In the genomic region with DNA sequence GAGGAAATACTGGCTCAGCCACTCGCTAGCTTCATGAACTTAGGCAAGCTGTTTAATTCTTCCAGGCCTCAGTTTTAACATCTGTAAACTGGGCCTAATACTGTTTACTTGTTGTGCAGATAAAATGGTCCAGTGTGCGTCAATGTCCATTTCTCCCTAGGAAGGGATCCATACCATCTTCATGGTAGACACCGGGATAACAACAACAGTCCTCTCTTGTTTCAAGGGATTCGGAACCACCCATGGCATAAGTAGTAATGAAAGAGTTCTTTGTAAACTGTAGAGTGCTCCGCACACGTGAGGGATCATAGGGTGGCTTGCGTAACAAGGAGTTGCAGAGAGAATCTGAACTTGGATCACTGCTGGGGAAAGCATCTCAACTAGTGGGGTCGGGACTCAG, we compare ENCODE assay signal across 1 cellular context.
A peak's percentile ranks its signal among the peaks of the same experiment; 100 is the strongest.
TF ChIP-seq lines count a peak whose summit lies in the region.

No MANE protein-coding gene starts in this region.

TF ChIP-seq in HepG2, 621 proteins besides CTCF, POLR2A, EP300 and RAD21 (continued from another document and continues in another):
- TF ChIP-seq NCOA1 (CRISPR knock-in tag; IDR thresholded peaks at IDR 0.05) (no peak), ZNF777 (CRISPR knock-in tag; IDR thresholded peaks at IDR 0.05) (no peak), SNAPC2 (CRISPR knock-in tag; IDR thresholded peaks at IDR 0.05) (no peak), ATF7 (IDR thresholded peaks at IDR 0.05) (no peak), ATF7 (CRISPR knock-in tag; IDR thresholded peaks at IDR 0.05) (no peak), GLI4 (CRISPR knock-in tag; IDR thresholded peaks at IDR 0.05; ENCODE audit: borderline replicate concordance) (no peak), GATAD1 (CRISPR knock-in tag; IDR thresholded peaks at IDR 0.05) (no peak), BCL6 (CRISPR knock-in tag; IDR thresholded peaks at IDR 0.05) (peak; percentile 62), SMAD3 (CRISPR knock-in tag; IDR thresholded peaks at IDR 0.05) (no peak), ZNF329 (CRISPR knock-in tag; IDR thresholded peaks at IDR 0.05; ENCODE audit: low read depth) (no peak), SIX4 (CRISPR knock-in tag; IDR thresholded peaks at IDR 0.05) (0 out of 2 replicates have a peak, but pooled peaks have one; percentile 28), ZNF256 (CRISPR knock-in tag; conservative IDR thresholded peaks at IDR 0.05) (no peak), ZMYM4 (CRISPR knock-in tag; IDR thresholded peaks at IDR 0.05) (peak; percentile 57), KLF12 (CRISPR knock-in tag; IDR thresholded peaks at IDR 0.05; ENCODE audit: borderline replicate concordance) (no peak), ATM (IDR thresholded peaks at IDR 0.05; ENCODE audit: borderline replicate concordance) (no peak), ZIK1 (CRISPR knock-in tag; IDR thresholded peaks at IDR 0.05; ENCODE audit: borderline replicate concordance, low read depth) (no peak), ZFP62 (CRISPR knock-in tag; IDR thresholded peaks at IDR 0.05) (no peak), FOXP1 (IDR thresholded peaks at IDR 0.05) (no peak), FOXP1 (CRISPR knock-in tag; IDR thresholded peaks at IDR 0.05) (peak; percentile 18; the same call in 1 of the 2 replicates), IKZF1 (IDR thresholded peaks at IDR 0.05) (no peak), ZFX (CRISPR knock-in tag; IDR thresholded peaks at IDR 0.05; ENCODE audit: low read depth) (no peak), FOXJ3 (CRISPR knock-in tag; IDR thresholded peaks at IDR 0.05; ENCODE audit: borderline replicate concordance) (peak; percentile 72; the same call in 1 of the 2 replicates), MYNN (CRISPR knock-in tag; IDR thresholded peaks at IDR 0.05; ENCODE audit: low read depth) (no peak), ZNF615 (CRISPR knock-in tag; IDR thresholded peaks at IDR 0.05; ENCODE audit: borderline replicate concordance) (no peak), HOXA3 (CRISPR knock-in tag; IDR thresholded peaks at IDR 0.05) (peak; percentile 62; the same call in 1 of the 2 replicates), FLYWCH1 (CRISPR knock-in tag; IDR thresholded peaks at IDR 0.05) (no peak), CHD4 (IDR thresholded peaks at IDR 0.05; ENCODE audit: borderline replicate concordance, low read length) (peak; percentile 97), HCFC1 (IDR thresholded peaks at IDR 0.05; ENCODE audit: low read depth, low read length) (no peak), HNF4A (CRISPR knock-in tag; IDR thresholded peaks at IDR 0.05) (peak; percentile 92), ZNF709 (CRISPR knock-in tag; IDR thresholded peaks at IDR 0.05) (no peak), ZKSCAN8 (CRISPR knock-in tag; IDR thresholded peaks at IDR 0.05; ENCODE audit: borderline replicate concordance) (no peak), ZBTB7B (CRISPR knock-in tag; IDR thresholded peaks at IDR 0.05) (peak; percentile 79; the same call in 1 of the 2 replicates)
- TF ChIP-seq, protein P1, sequence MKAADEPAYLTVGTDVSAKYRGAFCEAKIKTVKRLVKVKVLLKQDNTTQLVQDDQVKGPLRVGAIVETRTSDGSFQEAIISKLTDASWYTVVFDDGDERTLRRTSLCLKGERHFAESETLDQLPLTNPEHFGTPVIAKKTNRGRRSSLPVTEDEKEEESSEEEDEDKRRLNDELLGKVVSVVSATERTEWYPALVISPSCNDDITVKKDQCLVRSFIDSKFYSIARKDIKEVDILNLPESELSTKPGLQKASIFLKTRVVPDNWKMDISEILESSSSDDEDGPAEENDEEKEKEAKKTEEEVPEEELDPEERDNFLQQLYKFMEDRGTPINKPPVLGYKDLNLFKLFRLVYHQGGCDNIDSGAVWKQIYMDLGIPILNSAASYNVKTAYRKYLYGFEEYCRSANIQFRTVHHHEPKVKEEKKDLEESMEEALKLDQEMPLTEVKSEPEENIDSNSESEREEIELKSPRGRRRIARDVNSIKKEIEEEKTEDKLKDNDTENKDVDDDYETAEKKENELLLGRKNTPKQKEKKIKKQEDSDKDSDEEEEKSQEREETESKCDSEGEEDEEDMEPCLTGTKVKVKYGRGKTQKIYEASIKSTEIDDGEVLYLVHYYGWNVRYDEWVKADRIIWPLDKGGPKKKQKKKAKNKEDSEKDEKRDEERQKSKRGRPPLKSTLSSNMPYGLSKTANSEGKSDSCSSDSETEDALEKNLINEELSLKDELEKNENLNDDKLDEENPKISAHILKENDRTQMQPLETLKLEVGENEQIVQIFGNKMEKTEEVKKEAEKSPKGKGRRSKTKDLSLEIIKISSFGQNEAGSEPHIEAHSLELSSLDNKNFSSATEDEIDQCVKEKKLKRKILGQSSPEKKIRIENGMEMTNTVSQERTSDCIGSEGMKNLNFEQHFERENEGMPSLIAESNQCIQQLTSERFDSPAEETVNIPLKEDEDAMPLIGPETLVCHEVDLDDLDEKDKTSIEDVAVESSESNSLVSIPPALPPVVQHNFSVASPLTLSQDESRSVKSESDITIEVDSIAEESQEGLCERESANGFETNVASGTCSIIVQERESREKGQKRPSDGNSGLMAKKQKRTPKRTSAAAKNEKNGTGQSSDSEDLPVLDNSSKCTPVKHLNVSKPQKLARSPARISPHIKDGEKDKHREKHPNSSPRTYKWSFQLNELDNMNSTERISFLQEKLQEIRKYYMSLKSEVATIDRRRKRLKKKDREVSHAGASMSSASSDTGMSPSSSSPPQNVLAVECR (CRISPR knock-in tag; IDR thresholded peaks at IDR 0.05; ENCODE audit: borderline replicate concordance) = peak; percentile 40; the same call in 1 of the 2 replicates
- TF ChIP-seq, protein P2, sequence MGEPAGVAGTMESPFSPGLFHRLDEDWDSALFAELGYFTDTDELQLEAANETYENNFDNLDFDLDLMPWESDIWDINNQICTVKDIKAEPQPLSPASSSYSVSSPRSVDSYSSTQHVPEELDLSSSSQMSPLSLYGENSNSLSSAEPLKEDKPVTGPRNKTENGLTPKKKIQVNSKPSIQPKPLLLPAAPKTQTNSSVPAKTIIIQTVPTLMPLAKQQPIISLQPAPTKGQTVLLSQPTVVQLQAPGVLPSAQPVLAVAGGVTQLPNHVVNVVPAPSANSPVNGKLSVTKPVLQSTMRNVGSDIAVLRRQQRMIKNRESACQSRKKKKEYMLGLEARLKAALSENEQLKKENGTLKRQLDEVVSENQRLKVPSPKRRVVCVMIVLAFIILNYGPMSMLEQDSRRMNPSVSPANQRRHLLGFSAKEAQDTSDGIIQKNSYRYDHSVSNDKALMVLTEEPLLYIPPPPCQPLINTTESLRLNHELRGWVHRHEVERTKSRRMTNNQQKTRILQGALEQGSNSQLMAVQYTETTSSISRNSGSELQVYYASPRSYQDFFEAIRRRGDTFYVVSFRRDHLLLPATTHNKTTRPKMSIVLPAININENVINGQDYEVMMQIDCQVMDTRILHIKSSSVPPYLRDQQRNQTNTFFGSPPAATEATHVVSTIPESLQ (CRISPR knock-in tag; conservative IDR thresholded peaks at IDR 0.05) = no peak
- TF ChIP-seq, protein P3, sequence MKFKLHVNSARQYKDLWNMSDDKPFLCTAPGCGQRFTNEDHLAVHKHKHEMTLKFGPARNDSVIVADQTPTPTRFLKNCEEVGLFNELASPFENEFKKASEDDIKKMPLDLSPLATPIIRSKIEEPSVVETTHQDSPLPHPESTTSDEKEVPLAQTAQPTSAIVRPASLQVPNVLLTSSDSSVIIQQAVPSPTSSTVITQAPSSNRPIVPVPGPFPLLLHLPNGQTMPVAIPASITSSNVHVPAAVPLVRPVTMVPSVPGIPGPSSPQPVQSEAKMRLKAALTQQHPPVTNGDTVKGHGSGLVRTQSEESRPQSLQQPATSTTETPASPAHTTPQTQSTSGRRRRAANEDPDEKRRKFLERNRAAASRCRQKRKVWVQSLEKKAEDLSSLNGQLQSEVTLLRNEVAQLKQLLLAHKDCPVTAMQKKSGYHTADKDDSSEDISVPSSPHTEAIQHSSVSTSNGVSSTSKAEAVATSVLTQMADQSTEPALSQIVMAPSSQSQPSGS (CRISPR knock-in tag; IDR thresholded peaks at IDR 0.05) = no peak
- TF ChIP-seq, protein P4, sequence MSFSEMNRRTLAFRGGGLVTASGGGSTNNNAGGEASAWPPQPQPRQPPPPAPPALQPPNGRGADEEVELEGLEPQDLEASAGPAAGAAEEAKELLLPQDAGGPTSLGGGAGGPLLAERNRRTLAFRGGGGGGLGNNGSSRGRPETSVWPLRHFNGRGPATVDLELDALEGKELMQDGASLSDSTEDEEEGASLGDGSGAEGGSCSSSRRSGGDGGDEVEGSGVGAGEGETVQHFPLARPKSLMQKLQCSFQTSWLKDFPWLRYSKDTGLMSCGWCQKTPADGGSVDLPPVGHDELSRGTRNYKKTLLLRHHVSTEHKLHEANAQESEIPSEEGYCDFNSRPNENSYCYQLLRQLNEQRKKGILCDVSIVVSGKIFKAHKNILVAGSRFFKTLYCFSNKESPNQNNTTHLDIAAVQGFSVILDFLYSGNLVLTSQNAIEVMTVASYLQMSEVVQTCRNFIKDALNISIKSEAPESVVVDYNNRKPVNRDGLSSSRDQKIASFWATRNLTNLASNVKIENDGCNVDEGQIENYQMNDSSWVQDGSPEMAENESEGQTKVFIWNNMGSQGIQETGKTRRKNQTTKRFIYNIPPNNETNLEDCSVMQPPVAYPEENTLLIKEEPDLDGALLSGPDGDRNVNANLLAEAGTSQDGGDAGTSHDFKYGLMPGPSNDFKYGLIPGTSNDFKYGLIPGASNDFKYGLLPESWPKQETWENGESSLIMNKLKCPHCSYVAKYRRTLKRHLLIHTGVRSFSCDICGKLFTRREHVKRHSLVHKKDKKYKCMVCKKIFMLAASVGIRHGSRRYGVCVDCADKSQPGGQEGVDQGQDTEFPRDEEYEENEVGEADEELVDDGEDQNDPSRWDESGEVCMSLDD (CRISPR knock-in tag; IDR thresholded peaks at IDR 0.05; ENCODE audit: borderline replicate concordance) = no peak
- TF ChIP-seq, protein P5, sequence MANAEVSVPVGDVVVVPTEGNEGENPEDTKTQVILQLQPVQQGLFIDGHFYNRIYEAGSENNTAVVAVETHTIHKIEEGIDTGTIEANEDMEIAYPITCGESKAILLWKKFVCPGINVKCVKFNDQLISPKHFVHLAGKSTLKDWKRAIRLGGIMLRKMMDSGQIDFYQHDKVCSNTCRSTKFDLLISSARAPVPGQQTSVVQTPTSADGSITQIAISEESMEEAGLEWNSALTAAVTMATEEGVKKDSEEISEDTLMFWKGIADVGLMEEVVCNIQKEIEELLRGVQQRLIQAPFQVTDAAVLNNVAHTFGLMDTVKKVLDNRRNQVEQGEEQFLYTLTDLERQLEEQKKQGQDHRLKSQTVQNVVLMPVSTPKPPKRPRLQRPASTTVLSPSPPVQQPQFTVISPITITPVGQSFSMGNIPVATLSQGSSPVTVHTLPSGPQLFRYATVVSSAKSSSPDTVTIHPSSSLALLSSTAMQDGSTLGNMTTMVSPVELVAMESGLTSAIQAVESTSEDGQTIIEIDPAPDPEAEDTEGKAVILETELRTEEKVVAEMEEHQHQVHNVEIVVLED (CRISPR knock-in tag; IDR thresholded peaks at IDR 0.05; ENCODE audit: borderline replicate concordance) = no peak
- TF ChIP-seq, protein P6, sequence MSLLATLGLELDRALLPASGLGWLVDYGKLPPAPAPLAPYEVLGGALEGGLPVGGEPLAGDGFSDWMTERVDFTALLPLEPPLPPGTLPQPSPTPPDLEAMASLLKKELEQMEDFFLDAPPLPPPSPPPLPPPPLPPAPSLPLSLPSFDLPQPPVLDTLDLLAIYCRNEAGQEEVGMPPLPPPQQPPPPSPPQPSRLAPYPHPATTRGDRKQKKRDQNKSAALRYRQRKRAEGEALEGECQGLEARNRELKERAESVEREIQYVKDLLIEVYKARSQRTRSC (CRISPR knock-in tag; IDR thresholded peaks at IDR 0.05; ENCODE audit: low read depth) = no peak
- TF ChIP-seq, protein P7, sequence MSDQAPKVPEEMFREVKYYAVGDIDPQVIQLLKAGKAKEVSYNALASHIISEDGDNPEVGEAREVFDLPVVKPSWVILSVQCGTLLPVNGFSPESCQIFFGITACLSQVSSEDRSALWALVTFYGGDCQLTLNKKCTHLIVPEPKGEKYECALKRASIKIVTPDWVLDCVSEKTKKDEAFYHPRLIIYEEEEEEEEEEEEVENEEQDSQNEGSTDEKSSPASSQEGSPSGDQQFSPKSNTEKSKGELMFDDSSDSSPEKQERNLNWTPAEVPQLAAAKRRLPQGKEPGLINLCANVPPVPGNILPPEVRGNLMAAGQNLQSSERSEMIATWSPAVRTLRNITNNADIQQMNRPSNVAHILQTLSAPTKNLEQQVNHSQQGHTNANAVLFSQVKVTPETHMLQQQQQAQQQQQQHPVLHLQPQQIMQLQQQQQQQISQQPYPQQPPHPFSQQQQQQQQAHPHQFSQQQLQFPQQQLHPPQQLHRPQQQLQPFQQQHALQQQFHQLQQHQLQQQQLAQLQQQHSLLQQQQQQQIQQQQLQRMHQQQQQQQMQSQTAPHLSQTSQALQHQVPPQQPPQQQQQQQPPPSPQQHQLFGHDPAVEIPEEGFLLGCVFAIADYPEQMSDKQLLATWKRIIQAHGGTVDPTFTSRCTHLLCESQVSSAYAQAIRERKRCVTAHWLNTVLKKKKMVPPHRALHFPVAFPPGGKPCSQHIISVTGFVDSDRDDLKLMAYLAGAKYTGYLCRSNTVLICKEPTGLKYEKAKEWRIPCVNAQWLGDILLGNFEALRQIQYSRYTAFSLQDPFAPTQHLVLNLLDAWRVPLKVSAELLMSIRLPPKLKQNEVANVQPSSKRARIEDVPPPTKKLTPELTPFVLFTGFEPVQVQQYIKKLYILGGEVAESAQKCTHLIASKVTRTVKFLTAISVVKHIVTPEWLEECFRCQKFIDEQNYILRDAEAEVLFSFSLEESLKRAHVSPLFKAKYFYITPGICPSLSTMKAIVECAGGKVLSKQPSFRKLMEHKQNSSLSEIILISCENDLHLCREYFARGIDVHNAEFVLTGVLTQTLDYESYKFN (CRISPR knock-in tag; conservative IDR thresholded peaks at IDR 0.05) = peak; percentile 50
- TF ChIP-seq, protein P8, sequence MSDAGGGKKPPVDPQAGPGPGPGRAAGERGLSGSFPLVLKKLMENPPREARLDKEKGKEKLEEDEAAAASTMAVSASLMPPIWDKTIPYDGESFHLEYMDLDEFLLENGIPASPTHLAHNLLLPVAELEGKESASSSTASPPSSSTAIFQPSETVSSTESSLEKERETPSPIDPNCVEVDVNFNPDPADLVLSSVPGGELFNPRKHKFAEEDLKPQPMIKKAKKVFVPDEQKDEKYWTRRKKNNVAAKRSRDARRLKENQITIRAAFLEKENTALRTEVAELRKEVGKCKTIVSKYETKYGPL (CRISPR knock-in tag; IDR thresholded peaks at IDR 0.05) = peak; percentile 77; the same call in 1 of the 2 replicates
- TF ChIP-seq, protein P9, sequence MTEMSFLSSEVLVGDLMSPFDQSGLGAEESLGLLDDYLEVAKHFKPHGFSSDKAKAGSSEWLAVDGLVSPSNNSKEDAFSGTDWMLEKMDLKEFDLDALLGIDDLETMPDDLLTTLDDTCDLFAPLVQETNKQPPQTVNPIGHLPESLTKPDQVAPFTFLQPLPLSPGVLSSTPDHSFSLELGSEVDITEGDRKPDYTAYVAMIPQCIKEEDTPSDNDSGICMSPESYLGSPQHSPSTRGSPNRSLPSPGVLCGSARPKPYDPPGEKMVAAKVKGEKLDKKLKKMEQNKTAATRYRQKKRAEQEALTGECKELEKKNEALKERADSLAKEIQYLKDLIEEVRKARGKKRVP (CRISPR knock-in tag; IDR thresholded peaks at IDR 0.05) = no peak
